8 cellular contexts compared by ENCODE assay signal in the genomic region with DNA sequence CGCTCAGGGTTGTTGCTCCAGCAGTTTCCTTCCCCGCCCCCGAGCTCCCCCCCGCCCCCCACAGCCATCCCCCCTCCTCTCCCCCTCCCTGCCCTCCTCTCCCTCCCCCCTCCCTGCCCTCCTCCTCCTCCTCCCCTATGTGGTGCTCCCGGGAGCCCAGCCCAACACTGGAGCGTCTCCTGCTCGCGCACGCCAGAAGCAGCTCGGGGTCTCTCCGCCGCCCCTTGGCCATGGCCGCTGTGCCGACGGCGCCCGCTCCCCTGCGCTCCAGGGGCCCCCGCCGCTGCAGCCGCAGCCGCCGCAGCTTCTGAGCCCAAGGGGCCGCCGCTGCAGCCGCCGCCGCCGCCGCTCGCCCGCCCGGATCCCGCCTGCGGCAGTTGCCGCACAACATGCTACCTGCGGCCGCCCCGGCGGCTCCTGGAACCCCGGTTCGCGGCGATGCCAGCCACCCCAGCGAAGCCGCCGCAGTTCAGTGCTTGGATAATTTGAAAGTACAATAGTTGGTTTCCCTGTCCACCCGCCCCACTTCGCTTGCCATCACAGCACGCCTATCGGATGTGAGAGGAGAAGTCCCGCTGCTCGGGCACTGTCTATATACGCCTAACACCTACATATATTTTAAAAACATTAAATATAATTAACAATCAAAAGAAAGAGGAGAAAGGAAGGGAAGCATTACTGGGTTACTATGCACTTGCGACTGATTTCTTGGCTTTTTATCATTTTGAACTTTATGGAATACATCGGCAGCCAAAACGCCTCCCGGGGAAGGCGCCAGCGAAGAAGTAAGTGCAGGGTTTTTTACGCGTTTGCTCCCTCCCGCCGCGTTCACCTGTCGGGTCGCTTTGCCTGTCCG. TPM values are rescaled to one million over a fixed set of nuclear protein-coding genes. Genes with fewer than 3 reads are reported as not detected.
DNase-seq lines count a peak whose midpoint lies in the region; ATAC-seq and TF ChIP-seq lines count a peak whose summit lies in the region.

A gene with protein sequence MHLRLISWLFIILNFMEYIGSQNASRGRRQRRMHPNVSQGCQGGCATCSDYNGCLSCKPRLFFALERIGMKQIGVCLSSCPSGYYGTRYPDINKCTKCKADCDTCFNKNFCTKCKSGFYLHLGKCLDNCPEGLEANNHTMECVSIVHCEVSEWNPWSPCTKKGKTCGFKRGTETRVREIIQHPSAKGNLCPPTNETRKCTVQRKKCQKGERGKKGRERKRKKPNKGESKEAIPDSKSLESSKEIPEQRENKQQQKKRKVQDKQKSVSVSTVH (plus strand): TSS at position 167 of the 856 bp plus-strand sequence. CDS start 522 bp downstream, at position 689.

- H3K27ac ChIP-seq in esophagus squamous epithelium: peak within 1 kb of the TSS; percentile 42 to 92 (median 74)

- peaks cover 16 to 32% (median 25%) of the 10 kb centered on the region in 3 donors for H3K4me1 Mint-ChIP-seq in T-cell
- H3K4me1 Mint-ChIP-seq in natural killer cell treated with Interleukin-12 subunit alpha and Interleukin-12 subunit beta and Interleukin-15 and Interleukin-18, amount 100 ng/mL, for 72 hours (ENCODE audit: low read depth in 2 of 2): peaks cover 0 to 5% of the 10 kb centered on the region in 2 donors

- POLR2A ChIA-PET in T-cell (lab: Charles Lee): no interaction called here

- peak within 1 kb of the TSS; percentile 47 to 77 (median 65) for H3K4me3 Mint-ChIP-seq in T-cell
- H3K4me3 Mint-ChIP-seq in natural killer cell treated with Interleukin-12 subunit alpha and Interleukin-12 subunit beta and Interleukin-15 and Interleukin-18, amount 100 ng/mL, for 72 hours: peak within 1 kb of the TSS; percentile 20

- CTCF ChIA-PET in T-cell (lab: Charles Lee): no interaction called here

- peaks cover 55 to 67% of the 10 kb centered on the region in 2 donors for H3K27me3 Mint-ChIP-seq in T-cell
- peaks cover 42 to 70% of the 10 kb centered on the region in 2 donors for H3K27me3 Mint-ChIP-seq in natural killer cell treated with Interleukin-12 subunit alpha and Interleukin-12 subunit beta and Interleukin-15 and Interleukin-18, amount 100 ng/mL, for 72 hours

- no peak within 1 kb of the TSS for H3K27ac Mint-ChIP-seq in T-cell
- H3K27ac Mint-ChIP-seq in natural killer cell treated with Interleukin-12 subunit alpha and Interleukin-12 subunit beta and Interleukin-15 and Interleukin-18, amount 100 ng/mL, for 72 hours: no peak within 1 kb of the TSS

- H3K9me3 ChIP-seq in esophagus squamous epithelium: no peaks in the 10 kb centered on the region

- H3K9me3 Mint-ChIP-seq in T-cell: no peaks in the 10 kb centered on the region
- H3K9me3 Mint-ChIP-seq in natural killer cell treated with Interleukin-12 subunit alpha and Interleukin-12 subunit beta and Interleukin-15 and Interleukin-18, amount 100 ng/mL, for 72 hours: no peaks in the 10 kb centered on the region

- intact Hi-C loops in esophagus squamous epithelium (cut with DNase I): no loop called here

- no peak for TF ChIP-seq CTCF in esophagus squamous epithelium (IDR thresholded peaks at IDR 0.05)

- 0 to 3% methylated on average over 25 to 26 of the region's 68 CpGs for WGBS in esophagus squamous epithelium, 2 donors

- DNase-seq in NCI-H2081 (lab: John Stamatoyannopoulos, UW) (peak; percentile 13 to 19), NCI-H2081 treated with DMSO at 0.1 percent for 48 hours (lab: John Stamatoyannopoulos, UW) (no peak), T-cell (no peak), esophagus squamous epithelium (lab: John Stamatoyannopoulos, UW) (no peak), NCI-H2107 treated with DMSO at 0.1 percent for 48 hours (lab: John Stamatoyannopoulos, UW; ENCODE audit: unreplicated experiment) (no peak), NCI-H1436 (lab: John Stamatoyannopoulos, UW) (no peak)
- no peak for DNase-seq in natural killer cell treated with Interleukin-12 subunit alpha and Interleukin-12 subunit beta and Interleukin-15 and Interleukin-18, amount 100 ng/mL, for 72 hours (ENCODE audit: low spot score)

- TF ChIP-seq POLR2A in esophagus squamous epithelium (IDR thresholded peaks at IDR 0.05): no peak

- ATAC-seq in HG02588 (IDR thresholded peaks at IDR 0.05; ENCODE audit: unreplicated experiment) (peak; percentile 2), T-cell (replicated peaks in 1 of 4) (no peak)
- ATAC-seq in natural killer cell treated with Interleukin-12 subunit alpha and Interleukin-12 subunit beta and Interleukin-15 and Interleukin-18, amount 100 ng/mL, for 72 hours: no peak

- no peaks in the 10 kb centered on the region for H3K36me3 ChIP-seq in esophagus squamous epithelium

- H3K4me1 ChIP-seq in esophagus squamous epithelium: peaks cover 8 to 39% (median 11%) of the 10 kb centered on the region in 3 donors

- H3K27me3 ChIP-seq in esophagus squamous epithelium: peaks cover 0 to 86% (median 18%) of the 10 kb centered on the region in 4 donors

- peak within 1 kb of the TSS; percentile 31 to 75 (median 52) for H3K4me3 ChIP-seq in esophagus squamous epithelium

- H3K36me3 Mint-ChIP-seq in T-cell: no peaks in the 10 kb centered on the region
- H3K36me3 Mint-ChIP-seq in natural killer cell treated with Interleukin-12 subunit alpha and Interleukin-12 subunit beta and Interleukin-15 and Interleukin-18, amount 100 ng/mL, for 72 hours: no peaks in the 10 kb centered on the region

RNA-seq across cellular contexts. Expression of the gene that starts here (rescaled TPM):
- total RNA-seq in T-cell (not detected), esophagus squamous epithelium (1 to 10 TPM; 1.1 to 7.2 (median 4.3) TPM)
- total RNA-seq in natural killer cell treated with Interleukin-12 subunit alpha and Interleukin-12 subunit beta and Interleukin-15 and Interleukin-18, amount 100 ng/mL, for 72 hours: not detected

Comparison
In these comparisons a context has a peak if more than half of its experiments do, and no peak if none do; other contexts are left out.
1. DNase-seq: peak in NCI-H2081 (2 of 2); none in NCI-H2081 treated with DMSO at 0.1 percent for 48 hours (single experiment), T-cell (0 of 34), esophagus squamous epithelium (single experiment), natural killer cell treated with Interleukin-12 subunit alpha and Interleukin-12 subunit beta and Interleukin-15 and Interleukin-18, amount 100 ng/mL, for 72 hours (single experiment), NCI-H2107 treated with DMSO at 0.1 percent for 48 hours (single experiment) and NCI-H1436 (single experiment).